ENCODE assay signal across 8 cellular contexts in genomic region chr17:81394831-81395599, GRCh38. TPM values are rescaled to one million over a fixed set of nuclear protein-coding genes. Genes with fewer than 3 reads are reported as not detected.
DNase-seq lines count a peak whose midpoint lies in the region; ATAC-seq and TF ChIP-seq lines count a peak whose summit lies in the region.

Gene BAHCC1 (plus strand): TSS chr17:81395457. CDS start chr17:81399740, 4,283 bp downstream.

- H3K27me3 ChIP-seq in skeletal muscle satellite cell (ENCODE audit: control insufficient read depth, insufficient read depth, low read length), result no peaks in the 10 kb centered on the region

- H3K9me3 ChIP-seq in skeletal muscle satellite cell (replicated peaks; ENCODE audit: low read length), result no peaks in the 10 kb centered on the region

- peak within 1 kb of the TSS; percentile 95 for H3K4me2 ChIP-seq in skeletal muscle satellite cell (ENCODE audit: low read length)

- H3K9ac ChIP-seq in skeletal muscle satellite cell (ENCODE audit: low read depth, low read length), result peak within 1 kb of the TSS; percentile 93

- H3K36me3 ChIP-seq in skeletal muscle satellite cell (ENCODE audit: insufficient read depth, low read length), result no peaks in the 10 kb centered on the region

- CTCF ChIA-PET in AG04449 (lab: Yijun Ruan, JAX), result interaction anchor here (0.9 to 4.7 kb wide), 9 partner anchors 9 to 141 kb away, joined by 3 to 24 read pairs (median 5); partner anchors contain the start of gene SLC38A10

- peaks cover 36% of the 10 kb centered on the region for H3K4me1 ChIP-seq in skeletal muscle satellite cell (ENCODE audit: control insufficient read depth, insufficient read depth, low read length)

- TF ChIP-seq CTCF in AG04449 (IDR thresholded peaks at IDR 0.05; ENCODE audit: insufficient read depth, low read length, missing control alignments), result peak; percentile 10

- ATAC-seq in activated CD4-positive, CD25-positive, alpha-beta regulatory T cell treated with anti-CD3 and anti-CD28 coated beads, Interleukin-2, amount 50 U/mL, for 24 hours, result peak; percentile 91
- ATAC-seq in GM18858 (IDR thresholded peaks at IDR 0.05; ENCODE audit: unreplicated experiment), result no peak

- POLR2A ChIA-PET in AG04449 (lab: Yijun Ruan, JAX), result interaction anchor here (0.6 to 1.9 kb wide), 17 partner anchors 10 to 207 kb away, joined by 3 to 18 read pairs (median 3); partner anchors contain the start of gene SLC38A10

- DNase-seq in AG04449 (ENCODE audit: low read depth, low spot score) (peak; percentile 96), H4 (ENCODE audit: low spot score) (peak; percentile 98), NCI-H226 (peak; percentile 99), iPS-NIHi11 (ENCODE audit: low spot score) (peak; percentile 85)
- peak; percentile 65 for DNase-seq in central memory CD4-positive, alpha-beta T cell

- H3K4me3 ChIP-seq in AG04449 (ENCODE audit: low read depth, low read length) (peak within 1 kb of the TSS; percentile 69), skeletal muscle satellite cell (ENCODE audit: low read length) (peak within 1 kb of the TSS; percentile 80)

RNA-seq across cellular contexts. Expression of gene BAHCC1, which starts in this region (rescaled TPM):
- total RNA-seq in H4 (2014; rRNA removed; shearing (Covaris generic)), result 0.31 and 3.4 TPM in 2 replicates
- total RNA-seq in skeletal muscle satellite cell (2012; rRNA removed), result 7.9 and 8.3 TPM in 2 replicates
